Comparison of ENCODE assay signal across 10 cellular contexts in the genomic region with DNA sequence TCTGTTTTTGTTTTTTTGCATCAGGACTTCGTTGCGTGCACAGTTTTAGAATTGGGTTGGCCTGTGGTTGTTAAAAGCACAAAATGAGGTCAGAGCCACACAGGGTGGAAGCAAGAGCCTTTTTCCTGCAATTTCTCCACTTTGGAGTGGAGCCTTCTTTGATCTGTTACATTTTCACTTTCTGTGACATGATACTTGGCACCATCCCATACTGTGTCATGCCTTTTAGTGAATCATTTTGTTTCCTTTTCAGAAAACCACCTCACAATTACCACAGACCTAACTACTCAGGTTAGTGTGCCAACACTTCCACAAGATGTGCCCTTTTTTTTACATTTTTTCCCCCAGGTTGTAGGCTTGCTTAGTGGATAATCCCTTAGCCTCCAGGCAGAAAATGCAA. TPM values are rescaled to one million over a fixed set of nuclear protein-coding genes. Genes with fewer than 3 reads are reported as not detected.
A peak's percentile ranks its signal among the peaks of the same experiment; 100 is the strongest.
DNase-seq lines count a peak whose midpoint lies in the region; ATAC-seq and TF ChIP-seq lines count a peak whose summit lies in the region.
"Had no signal": no experiment of that assay in that cellular context is flagged by ENCODE, and none has a peak within 500 bp of the region (broad histone marks: within the 10 kb centered on the region; RNA-seq: fewer than 3 reads in every experiment).

No MANE protein-coding gene starts in this region.

- H3K27me3 Mint-ChIP-seq in activated CD4-positive, alpha-beta T cell treated with anti-CD3 and anti-CD28 coated beads, Interleukin-2, amount 10 ng/mL, durations not matched to agents 24 days and 14 days, result peaks cover 22% of the 10 kb centered on the region
- H3K27me3 Mint-ChIP-seq in effector memory CD8-positive, alpha-beta T cell, result peaks cover 0 to 11% of the 10 kb centered on the region in 2 donors
- H3K27me3 Mint-ChIP-seq in CD4-positive, alpha-beta T cell, result peaks cover 8% of the 10 kb centered on the region

- DNase-seq in activated CD4-positive, alpha-beta T cell treated with anti-CD3 and anti-CD28 coated beads, Interleukin-2, amount 10 ng/mL, durations not matched to agents 24 days and 14 days, result peak; percentile 70
- no peak for DNase-seq in activated CD4-positive, alpha-beta T cell treated with anti-CD3 and anti-CD28 coated beads for 1 hour
- DNase-seq in RWPE2 (ENCODE audit: low spot score) (no peak), retinal pigment epithelial cell (ENCODE audit: low read depth) (peak; percentile 6)
- no peak for DNase-seq in effector memory CD8-positive, alpha-beta T cell
- no peak for DNase-seq in CD4-positive, alpha-beta T cell

- intact Hi-C loops in activated CD4-positive, alpha-beta T cell treated with anti-CD3 and anti-CD28 coated beads, Interleukin-2, amount 10 ng/mL, durations not matched to agents 24 days and 14 days (cut with micrococcal nuclease), result no loop called here
- intact Hi-C loops in CD4-positive, alpha-beta T cell (cut with DNase I, micrococcal nuclease), result no loop called here

- no peak for TF ChIP-seq CTCF in RWPE2 (IDR thresholded peaks at IDR 0.05; ENCODE audit: poor library complexity, severe bottlenecking)
- TF ChIP-seq CTCF in retinal pigment epithelial cell (conservative IDR thresholded peaks at IDR 0.05; ENCODE audit: low read depth, low read length), result no peak
- no peak for TF ChIP-seq CTCF in CD4-positive, alpha-beta T cell (IDR thresholded peaks at IDR 0.05)

- POLR2A ChIA-PET in CD4-positive, alpha-beta T cell (lab: Charles Lee), result no interaction called here

- H3K9me3 ChIP-seq in RWPE2 (ENCODE audit: severe bottlenecking), result no peaks in the 10 kb centered on the region
- no peaks in the 10 kb centered on the region for H3K9me3 ChIP-seq in CD4-positive, alpha-beta T cell (ENCODE audit: control insufficient read depth, low read length)

- CTCF ChIA-PET in CD4-positive, alpha-beta T cell (lab: Charles Lee), result no interaction called here

- peaks cover 10% of the 10 kb centered on the region for H3K4me1 Mint-ChIP-seq in activated CD4-positive, alpha-beta T cell treated with anti-CD3 and anti-CD28 coated beads, Interleukin-2, amount 10 ng/mL, durations not matched to agents 24 days and 14 days
- H3K4me1 Mint-ChIP-seq in effector memory CD8-positive, alpha-beta T cell (ENCODE audit: low read depth in 2 of 2), result peaks cover 0 to 1% of the 10 kb centered on the region in 2 donors
- H3K4me1 Mint-ChIP-seq in CD4-positive, alpha-beta T cell (ENCODE audit: low read depth), result no peaks in the 10 kb centered on the region
- H3K4me1 Mint-ChIP-seq: B cell; central memory CD8-positive, alpha-beta T cell had no signal

- H3K27ac ChIP-seq in RWPE2 (ENCODE audit: poor library complexity, severe bottlenecking), result no peak overlapping the region
- H3K27ac ChIP-seq in CD4-positive, alpha-beta T cell (ENCODE audit: low read depth, low read length), result no peak overlapping the region

- H3K4me3 Mint-ChIP-seq in activated CD4-positive, alpha-beta T cell treated with anti-CD3 and anti-CD28 coated beads, Interleukin-2, amount 10 ng/mL, durations not matched to agents 24 days and 14 days, result no peak overlapping the region
- no peak overlapping the region for H3K4me3 Mint-ChIP-seq in effector memory CD8-positive, alpha-beta T cell
- H3K4me3 Mint-ChIP-seq in CD4-positive, alpha-beta T cell, result no peak overlapping the region
- H3K4me3 Mint-ChIP-seq: B cell; central memory CD8-positive, alpha-beta T cell had no signal

- H3K27ac Mint-ChIP-seq in activated CD4-positive, alpha-beta T cell treated with anti-CD3 and anti-CD28 coated beads, Interleukin-2, amount 10 ng/mL, durations not matched to agents 24 days and 14 days, result peak overlapping the region; percentile 74
- peak overlapping the region in 1 of 2 donors; percentile 67 for H3K27ac Mint-ChIP-seq in effector memory CD8-positive, alpha-beta T cell
- H3K27ac Mint-ChIP-seq in CD4-positive, alpha-beta T cell, result no peak overlapping the region
- H3K27ac Mint-ChIP-seq: B cell had no signal

- no peaks in the 10 kb centered on the region for H3K36me3 Mint-ChIP-seq in activated CD4-positive, alpha-beta T cell treated with anti-CD3 and anti-CD28 coated beads, Interleukin-2, amount 10 ng/mL, durations not matched to agents 24 days and 14 days (ENCODE audit: low read depth)
- H3K36me3 Mint-ChIP-seq in effector memory CD8-positive, alpha-beta T cell (ENCODE audit: insufficient read depth), result peaks cover 7% of the 10 kb centered on the region
- H3K36me3 Mint-ChIP-seq in CD4-positive, alpha-beta T cell (ENCODE audit: low read depth), result no peaks in the 10 kb centered on the region

- ATAC-seq in RWPE2 (ENCODE audit: low read depth), result peak; percentile 83
- ATAC-seq in effector memory CD8-positive, alpha-beta T cell (replicated peaks), result peak; percentile 14
- ATAC-seq in GM18873 (IDR thresholded peaks at IDR 0.05; ENCODE audit: low FRiP score, unreplicated experiment), result no peak
- no peak for ATAC-seq in CD4-positive, alpha-beta T cell (ENCODE audit: poor library complexity)
- ATAC-seq in GM21619 (IDR thresholded peaks at IDR 0.05; ENCODE audit: unreplicated experiment), result no peak

- no peaks in the 10 kb centered on the region for H3K36me3 ChIP-seq in RWPE2 (ENCODE audit: low read depth)

- H3K4me1 ChIP-seq in RWPE2 (ENCODE audit: insufficient read depth, poor library complexity, severe bottlenecking), result peaks cover 4% of the 10 kb centered on the region

- no peak overlapping the region for H3K4me3 ChIP-seq in RWPE2 (ENCODE audit: severe bottlenecking)
- H3K4me3 ChIP-seq in retinal pigment epithelial cell (ENCODE audit: low read length), result no peak overlapping the region

- peaks cover 12% of the 10 kb centered on the region for H3K27me3 ChIP-seq in RWPE2 (ENCODE audit: insufficient read depth, poor library complexity, severe bottlenecking)
- H3K27me3 ChIP-seq in CD4-positive, alpha-beta T cell (ENCODE audit: control insufficient read depth, insufficient read depth, low read length), result no peaks in the 10 kb centered on the region

- no peaks in the 10 kb centered on the region for H3K9me3 Mint-ChIP-seq in activated CD4-positive, alpha-beta T cell treated with anti-CD3 and anti-CD28 coated beads, Interleukin-2, amount 10 ng/mL, durations not matched to agents 24 days and 14 days
- H3K9me3 Mint-ChIP-seq in effector memory CD8-positive, alpha-beta T cell, result no peaks in the 10 kb centered on the region
- no peaks in the 10 kb centered on the region for H3K9me3 Mint-ChIP-seq in CD4-positive, alpha-beta T cell
- H3K9me3 Mint-ChIP-seq: central memory CD8-positive, alpha-beta T cell had no signal

RNA-seq across cellular contexts. Expression of a gene that starts 32.5 kb away (rescaled TPM):
- total RNA-seq in activated CD4-positive, alpha-beta T cell treated with anti-CD3 and anti-CD28 coated beads, Interleukin-2, amount 10 ng/mL, durations not matched to agents 24 days and 14 days, result 0.57 and 0.63 TPM in 2 replicates
- total RNA-seq in CD4-positive, alpha-beta T cell, result under 1 TPM; 0.08 to 0.19 TPM

RNA-seq across cellular contexts. Expression of a gene that starts 46.9 kb away (rescaled TPM):
- total RNA-seq in activated CD4-positive, alpha-beta T cell treated with anti-CD3 and anti-CD28 coated beads, Interleukin-2, amount 10 ng/mL, durations not matched to agents 24 days and 14 days, result 129 and 133 TPM in 2 replicates
- 10 to 100 TPM; 34.0 to 39.5 TPM for total RNA-seq in CD4-positive, alpha-beta T cell

Comparison
In these comparisons a context has a peak if more than half of its experiments do, and no peak if none do; other contexts are left out.
1. DNase-seq: peak in activated CD4-positive, alpha-beta T cell treated with anti-CD3 and anti-CD28 coated beads, Interleukin-2, amount 10 ng/mL, durations not matched to agents 24 days and 14 days (single experiment) and retinal pigment epithelial cell (single experiment); none in activated CD4-positive, alpha-beta T cell treated with anti-CD3 and anti-CD28 coated beads for 1 hour (single experiment), RWPE2 (single experiment), effector memory CD8-positive, alpha-beta T cell (0 of 3) and CD4-positive, alpha-beta T cell (0 of 10).
2. ATAC-seq: peak in RWPE2 (single experiment) and effector memory CD8-positive, alpha-beta T cell (single experiment); none in GM18873 (single experiment), CD4-positive, alpha-beta T cell (single experiment) and GM21619 (single experiment).